ENCODE assay signal across 10 cellular contexts in the genomic region with DNA sequence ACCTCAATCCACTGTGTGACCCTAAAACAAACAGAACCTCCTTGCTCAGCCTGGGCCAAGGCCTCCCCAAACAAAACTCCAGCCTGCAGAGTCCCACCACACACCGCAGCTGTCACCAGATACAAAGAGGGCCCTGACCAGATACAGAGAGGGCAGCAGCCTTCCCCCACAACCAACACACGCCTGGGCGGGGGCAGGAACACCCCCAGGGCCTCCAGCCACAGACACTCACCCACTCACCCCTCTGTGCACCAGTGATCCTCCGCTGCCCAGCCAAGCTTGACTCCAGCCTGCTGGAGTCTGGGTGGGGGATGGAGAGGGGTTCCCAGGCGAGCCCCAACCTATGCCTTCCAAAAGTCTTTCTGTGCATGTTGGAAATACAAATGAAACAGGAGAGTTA. TPM values are rescaled to one million over a fixed set of nuclear protein-coding genes. Genes with fewer than 3 reads are reported as not detected.
DNase-seq lines count a peak whose midpoint lies in the region; ATAC-seq and TF ChIP-seq lines count a peak whose summit lies in the region.
"Had no signal": no experiment of that assay in that cellular context is flagged by ENCODE, and none has a peak within 500 bp of the region (broad histone marks: within the 10 kb centered on the region; RNA-seq: fewer than 3 reads in every experiment).

No MANE protein-coding gene starts in this region.

- POLR2A ChIA-PET in CD8-positive, alpha-beta T cell (lab: Charles Lee): interaction anchor here (1.9 to 3.7 kb wide), 2 partner anchors 10 to 19 kb away, joined by 6 to 18 read pairs; no protein-coding TSS in a partner anchor

- no peak for ATAC-seq in CD8-positive, alpha-beta T cell
- no peak for ATAC-seq in HG03457 (IDR thresholded peaks at IDR 0.05; ENCODE audit: unreplicated experiment)
- no peak for ATAC-seq in HG02973 (IDR thresholded peaks at IDR 0.05; ENCODE audit: unreplicated experiment)

- WGBS in endodermal cell (ENCODE audit: insufficient coverage in 1 of 2, insufficient read length in 1 of 2), 2 experiments: 99 to 100% methylated on average over 1 to 5 of the region's 5 CpGs

- no peaks in the 10 kb centered on the region for H3K79me2 ChIP-seq in parathyroid adenoma

- peak overlapping the region; percentile 55 for H3K4me3 Mint-ChIP-seq in CD8-positive, alpha-beta T cell
- peak overlapping the region; percentile 70 for H3K4me3 Mint-ChIP-seq in endodermal cell

- CTCF ChIA-PET in CD8-positive, alpha-beta T cell (lab: Charles Lee): interaction anchor here (0.8 to 16.0 kb wide), 4 partner anchors 7 to 20 kb away, joined by 3 to 498 read pairs (median 5); a partner anchor contains a TSS

- in situ Hi-C loops in KBM-7 (cut with MboI; ENCODE audit: low pct_unique_long_range_greater_than_20kb, low sequenced_read_pairs): no loop called here

- no peak overlapping the region for H3K4me3 ChIP-seq in CD8-positive, alpha-beta T cell (ENCODE audit: low read depth, low read length)
- H3K4me3 ChIP-seq in endodermal cell (ENCODE audit: low read length): no peak overlapping the region
- no peak overlapping the region for H3K4me3 ChIP-seq in parathyroid adenoma (ENCODE audit: low read depth, low read length)

- H3K36me3 ChIP-seq in CD8-positive, alpha-beta T cell (ENCODE audit: insufficient read depth, low read length): no peaks in the 10 kb centered on the region
- H3K36me3 ChIP-seq in endodermal cell (ENCODE audit: control insufficient read depth, insufficient read depth, low read length): peaks cover 7% of the 10 kb centered on the region
- H3K36me3 ChIP-seq in parathyroid adenoma (ENCODE audit: control insufficient read depth, insufficient read depth, low read length): no peaks in the 10 kb centered on the region

- no peaks in the 10 kb centered on the region for H3K27me3 Mint-ChIP-seq in CD8-positive, alpha-beta T cell (ENCODE audit: low read depth)
- H3K27me3 Mint-ChIP-seq in endodermal cell (ENCODE audit: insufficient read depth): peaks cover 12% of the 10 kb centered on the region

- peak overlapping the region; percentile 53 for H2AFZ ChIP-seq in parathyroid adenoma

- no peak overlapping the region for H3K4me2 ChIP-seq in parathyroid adenoma (ENCODE audit: low read length)

- H3K4me1 Mint-ChIP-seq in CD8-positive, alpha-beta T cell (ENCODE audit: low read depth): peaks cover 54% of the 10 kb centered on the region
- H3K4me1 Mint-ChIP-seq in endodermal cell: peaks cover 38% of the 10 kb centered on the region

- intact Hi-C loops in CD8-positive, alpha-beta T cell (cut with DNase I, micrococcal nuclease): no loop called here

- no peaks in the 10 kb centered on the region for H3K36me3 Mint-ChIP-seq in CD8-positive, alpha-beta T cell
- H3K36me3 Mint-ChIP-seq in endodermal cell (ENCODE audit: low read depth): peaks cover 7% of the 10 kb centered on the region

- TF ChIP-seq CTCF in CD8-positive, alpha-beta T cell (IDR thresholded peaks at IDR 0.05): no peak
- no peak for TF ChIP-seq CTCF in endodermal cell (conservative IDR thresholded peaks at IDR 0.05)
- no peak for TF ChIP-seq CTCF in parathyroid adenoma (IDR thresholded peaks at IDR 0.05)

- H3K4me1 ChIP-seq in CD8-positive, alpha-beta T cell (ENCODE audit: insufficient read depth, low read length): peaks cover 70% of the 10 kb centered on the region
- H3K4me1 ChIP-seq in endodermal cell (ENCODE audit: control insufficient read depth, insufficient read depth, low read length) (peaks cover 28% of the 10 kb centered on the region), parathyroid adenoma (peaks cover 48% of the 10 kb centered on the region)

- peak overlapping the region; percentile 64 for H3K27ac Mint-ChIP-seq in CD8-positive, alpha-beta T cell
- no peak overlapping the region for H3K27ac Mint-ChIP-seq in endodermal cell

- H3K27ac ChIP-seq in CD8-positive, alpha-beta T cell (ENCODE audit: low read depth, low read length): no peak overlapping the region
- no peak overlapping the region for H3K27ac ChIP-seq in endodermal cell (ENCODE audit: low read depth, low read length)
- peak overlapping the region; percentile 100 for H3K27ac ChIP-seq in parathyroid adenoma

- H3K9me3 Mint-ChIP-seq in CD8-positive, alpha-beta T cell: no peaks in the 10 kb centered on the region
- H3K9me3 Mint-ChIP-seq in endodermal cell: no peaks in the 10 kb centered on the region

- no peaks in the 10 kb centered on the region for H3K27me3 ChIP-seq in CD8-positive, alpha-beta T cell (ENCODE audit: insufficient read depth, low read length)
- H3K27me3 ChIP-seq in endodermal cell (ENCODE audit: control insufficient read depth, insufficient read depth, low read length, poor library complexity, severe bottlenecking) (peaks cover 9% of the 10 kb centered on the region), parathyroid adenoma (ENCODE audit: control insufficient read depth, insufficient read depth, low read length) (no peaks in the 10 kb centered on the region)

- DNase-seq in CD8-positive, alpha-beta T cell: no peak
- DNase-seq in LHCN-M2 (ENCODE audit: low read depth) (peak; percentile 54), endodermal cell (no peak), KBM-7 (no peak), NCI-H146 treated with DMSO at 0.1 percent for 48 hours (lab: John Stamatoyannopoulos, UW; ENCODE audit: unreplicated experiment) (no peak)
- DNase-seq: NCI-H1417 had no signal

- no peak overlapping the region for H3K9ac ChIP-seq in endodermal cell (ENCODE audit: extremely low read depth, low read length, poor library complexity, severe bottlenecking)
- H3K9ac ChIP-seq in parathyroid adenoma: no peak overlapping the region

- no peaks in the 10 kb centered on the region for H3K9me3 ChIP-seq in CD8-positive, alpha-beta T cell (ENCODE audit: low read length)
- H3K9me3 ChIP-seq in endodermal cell (ENCODE audit: control insufficient read depth, low read length): no peaks in the 10 kb centered on the region
- H3K9me3 ChIP-seq in parathyroid adenoma (ENCODE audit: control insufficient read depth, low read length): no peaks in the 10 kb centered on the region

RNA-seq across cellular contexts. Expression of a gene that starts 5.9 kb away (rescaled TPM):
- total RNA-seq in CD8-positive, alpha-beta T cell: 100 to 1,000 TPM; 689 to 695 TPM
- 253 and 293 TPM in 2 replicates for total RNA-seq in LHCN-M2 (2014; rRNA removed)
- polyA plus RNA-seq in LHCN-M2 (2012): 248 TPM
- total RNA-seq in endodermal cell: 100 to 1,000 TPM; 282 to 301 TPM
- 403 TPM for polyA plus RNA-seq in endodermal cell (2013, experiment 1 of 2)
- 310 TPM for polyA plus RNA-seq in endodermal cell (2013, experiment 2 of 2)

RNA-seq across cellular contexts. Expression of a gene that starts 12.1 kb away (rescaled TPM):
- 10 to 100 TPM; 36.2 to 37.4 TPM for total RNA-seq in CD8-positive, alpha-beta T cell
- total RNA-seq in LHCN-M2 (2014; rRNA removed) (51.8 and 64.4 TPM in 2 replicates), endodermal cell (10 to 100 TPM; 45.1 to 46.0 TPM)
- polyA plus RNA-seq in LHCN-M2 (2012): 71.4 TPM
- 18.2 TPM for polyA plus RNA-seq in endodermal cell (2013, experiment 1 of 2)
- polyA plus RNA-seq in endodermal cell (2013, experiment 2 of 2): 19.0 TPM

RNA-seq across cellular contexts. Expression of a gene that starts 14.8 kb away (rescaled TPM):
- 100 to 1,000 TPM; 305 to 314 TPM for total RNA-seq in CD8-positive, alpha-beta T cell
- total RNA-seq in LHCN-M2 (2014; rRNA removed) (12.6 and 15.6 TPM in 2 replicates), endodermal cell (100 to 1,000 TPM; 183 to 185 TPM)
- polyA plus RNA-seq in LHCN-M2 (2012): 25.7 TPM
- 126 TPM for polyA plus RNA-seq in endodermal cell (2013, experiment 1 of 2)
- 115 TPM for polyA plus RNA-seq in endodermal cell (2013, experiment 2 of 2)

RNA-seq across cellular contexts. Expression of a gene that starts 21.6 kb away (rescaled TPM):
- total RNA-seq in CD8-positive, alpha-beta T cell: 10 to 100 TPM; 86.2 to 96.3 TPM
- total RNA-seq in LHCN-M2 (2014; rRNA removed) (51.3 and 64.1 TPM in 2 replicates), endodermal cell (100 to 1,000 TPM; 144 to 159 TPM)
- 246 TPM for polyA plus RNA-seq in LHCN-M2 (2012)
- 108 TPM for polyA plus RNA-seq in endodermal cell (2013, experiment 1 of 2)
- polyA plus RNA-seq in endodermal cell (2013, experiment 2 of 2): 96.0 TPM

RNA-seq across cellular contexts. Expression of a gene that starts 22.5 kb away (rescaled TPM):
- not detected for total RNA-seq in CD8-positive, alpha-beta T cell
- total RNA-seq in LHCN-M2 (2014; rRNA removed): 0.13 TPM in 1 of 2 replicates, not detected in the other
- polyA plus RNA-seq in LHCN-M2 (2012): 0.09 TPM
- 10 to 100 TPM; 28.6 to 30.7 TPM for total RNA-seq in endodermal cell
- 36.1 TPM for polyA plus RNA-seq in endodermal cell (2013, experiment 1 of 2)
- polyA plus RNA-seq in endodermal cell (2013, experiment 2 of 2): 33.9 TPM
- total RNA-seq: T-helper 2 cell treated with Interferon-gamma antibody and Interleukin-4, amounts not matched to agents 100 ng/mL and 5 ng/mL, for 36 hours had no signal

Comparison
In these comparisons a context has a peak if more than half of its experiments do, and no peak if none do; other contexts are left out.
1. RNA of a gene that starts 14.8 kb away (total RNA-seq): 305 to 314 TPM in CD8-positive, alpha-beta T cell and 183 to 185 TPM in endodermal cell; 12.6 to 15.6 TPM in LHCN-M2; every median in the first group is over 10 times any median in the second.